8 cellular contexts compared by ENCODE assay signal in the genomic region with DNA sequence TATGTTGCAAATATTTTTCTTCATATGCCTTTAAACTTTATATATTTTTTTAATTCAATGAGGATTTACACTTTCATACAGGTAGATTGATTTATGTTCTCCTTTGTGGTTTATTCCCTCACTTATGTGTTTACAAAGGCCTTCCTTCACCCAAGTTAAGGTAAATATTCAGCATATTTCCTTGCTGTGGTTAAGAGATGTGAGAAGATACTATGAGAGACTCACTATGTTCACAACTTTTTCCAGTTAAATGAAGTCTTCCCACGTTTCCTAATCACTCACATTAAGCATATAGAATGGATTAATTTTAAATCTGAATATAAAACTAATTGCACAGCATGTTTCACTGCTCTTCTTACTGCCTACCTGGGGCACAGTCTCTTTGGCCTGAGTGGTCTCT. TPM values are rescaled to one million over a fixed set of nuclear protein-coding genes. Genes with fewer than 3 reads are reported as not detected.
A peak's percentile ranks its signal among the peaks of the same experiment; 100 is the strongest.
DNase-seq lines count a peak whose midpoint lies in the region; ATAC-seq and TF ChIP-seq lines count a peak whose summit lies in the region.

No MANE protein-coding gene starts in this region.

- H3K27me3 ChIP-seq in BJ (ENCODE audit: control insufficient read depth, insufficient read depth, low read length) (no peaks in the 10 kb centered on the region), HUES48 (ENCODE audit: control insufficient read depth, insufficient read depth, low read length) (no peaks in the 10 kb centered on the region), foreskin keratinocyte (peaks cover 6% of the 10 kb centered on the region)

- H3K36me3 Mint-ChIP-seq in naive B cell, result no peaks in the 10 kb centered on the region

- no peaks in the 10 kb centered on the region for H3K27me3 Mint-ChIP-seq in naive B cell

- H3K9me3 ChIP-seq in HUES48 (ENCODE audit: control insufficient read depth, insufficient read depth, low read length), result no peaks in the 10 kb centered on the region

- no peaks in the 10 kb centered on the region for H3K36me3 ChIP-seq in BJ (ENCODE audit: control insufficient read depth, insufficient read depth, low read length)
- no peaks in the 10 kb centered on the region for H3K36me3 ChIP-seq in HUES48 (ENCODE audit: control insufficient read depth, insufficient read depth, low read length)

- H3K27ac ChIP-seq in HUES48 (ENCODE audit: low read depth, low read length) (peak overlapping the region; percentile 64), foreskin keratinocyte (no peak overlapping the region)

- H3K9me3 Mint-ChIP-seq in naive B cell, result no peaks in the 10 kb centered on the region

- H3K9ac ChIP-seq in HUES48 (ENCODE audit: low read depth, low read length), result peak overlapping the region; percentile 88

- DNase-seq in BJ (ENCODE audit: low read depth) (no peak), cardiac fibroblast (ENCODE audit: low read depth in 2 of 2) (no peak), naive B cell (no peak), anterior cingulate cortex (lab: John Stamatoyannopoulos, UW) (no peak), AG20443 (ENCODE audit: low spot score) (no peak), foreskin keratinocyte (no peak), midbrain (lab: John Stamatoyannopoulos, UW) (no peak)

- POLR2A ChIA-PET in BJ (lab: Charles Lee), result no interaction called here

- TF ChIP-seq CTCF in BJ (IDR thresholded peaks at IDR 0.05; ENCODE audit: insufficient read depth, low read depth, low read length) (no peak), cardiac fibroblast (IDR thresholded peaks at IDR 0.05; ENCODE audit: low read depth, low read length) (no peak), foreskin keratinocyte (conservative IDR thresholded peaks at IDR 0.05) (no peak)

- H3K4me3 ChIP-seq in BJ (ENCODE audit: low read depth, low read length), result peak overlapping the region; percentile 61
- H3K4me3 ChIP-seq in HUES48 (ENCODE audit: low read depth, low read length), result peak overlapping the region; percentile 98
- peak overlapping the region; percentile 77 to 83 for H3K4me3 ChIP-seq in cardiac fibroblast (replicated peaks in 1 of 2; ENCODE audit: low read depth in 2 of 2, low read length in 2 of 2)

- peaks cover 38 to 55% (median 45%) of the 10 kb centered on the region in 3 donors for H3K4me1 Mint-ChIP-seq in naive B cell

- ATAC-seq in naive B cell (ENCODE audit: low read depth in 2 of 2), result no peak
- ATAC-seq in foreskin keratinocyte, result no peak

- CTCF ChIA-PET in BJ (lab: Yijun Ruan, JAX), result interaction anchor here (0.6 to 1.6 kb wide), 2 partner anchors 16 to 49 kb away, joined by 3 to 5 read pairs; no protein-coding TSS in a partner anchor

- H3K4me3 Mint-ChIP-seq in naive B cell, result peak overlapping the region; percentile 91 to 97 (median 96)

- H3K4me1 ChIP-seq in HUES48 (ENCODE audit: control insufficient read depth, insufficient read depth, low read length), result peaks cover 25% of the 10 kb centered on the region
- H3K4me1 ChIP-seq in foreskin keratinocyte, result peaks cover 7% of the 10 kb centered on the region

- peak overlapping the region in 5 of 6 donors; percentile 83 to 95 (median 93) for H3K27ac Mint-ChIP-seq in naive B cell

RNA-seq across cellular contexts. Expression of gene PECR, which starts 0.6 kb away (rescaled TPM):
- polyA plus RNA-seq in BJ (2011; rRNA removed), result 5.6 and 9.0 TPM in 2 replicates
- polyA minus RNA-seq in BJ (2011; rRNA and poly(A)+ RNA removed), result 2.3 and 3.6 TPM in 2 replicates
- 10 to 100 TPM; 20.7 to 37.3 (median 24.8) TPM for polyA plus RNA-seq in naive B cell (ENCODE audit: low read depth in 6 of 6)
- 8.1 and 8.6 TPM in 2 replicates for total RNA-seq in foreskin keratinocyte
- 6.4 and 8.0 TPM in 2 replicates for polyA plus RNA-seq in foreskin keratinocyte

RNA-seq across cellular contexts. Expression of gene TMEM169, which starts 0.7 kb away (rescaled TPM):
- polyA plus RNA-seq in BJ (2011; rRNA removed) (0.05 and 0.10 TPM in 2 replicates), naive B cell (ENCODE audit: low read depth in 6 of 6) (1 to 10 TPM in 4 of 6 donors, under 1 TPM in 1, not detected in 1; 0.38 to 2.5 (median 1.2) TPM), foreskin keratinocyte (0.04 TPM in 2 replicates)
- polyA minus RNA-seq in BJ (2011; rRNA and poly(A)+ RNA removed), result 0.21 and 0.28 TPM in 2 replicates
- total RNA-seq in foreskin keratinocyte, result 0.11 TPM in 1 of 2 replicates, not detected in the other

RNA-seq across cellular contexts. Expression of gene XRCC5, which starts 28.1 kb away (rescaled TPM):
- polyA plus RNA-seq in BJ (2011; rRNA removed), result 252 and 345 TPM in 2 replicates
- 231 and 239 TPM in 2 replicates for polyA minus RNA-seq in BJ (2011; rRNA and poly(A)+ RNA removed)
- polyA plus RNA-seq in naive B cell (ENCODE audit: low read depth in 6 of 6), result 100 to 1,000 TPM; 245 to 322 (median 271) TPM
- 290 and 298 TPM in 2 replicates for total RNA-seq in foreskin keratinocyte
- polyA plus RNA-seq in foreskin keratinocyte, result 161 and 180 TPM in 2 replicates
